Comparison of ENCODE assay signal across 13 cellular contexts in the genomic region with DNA sequence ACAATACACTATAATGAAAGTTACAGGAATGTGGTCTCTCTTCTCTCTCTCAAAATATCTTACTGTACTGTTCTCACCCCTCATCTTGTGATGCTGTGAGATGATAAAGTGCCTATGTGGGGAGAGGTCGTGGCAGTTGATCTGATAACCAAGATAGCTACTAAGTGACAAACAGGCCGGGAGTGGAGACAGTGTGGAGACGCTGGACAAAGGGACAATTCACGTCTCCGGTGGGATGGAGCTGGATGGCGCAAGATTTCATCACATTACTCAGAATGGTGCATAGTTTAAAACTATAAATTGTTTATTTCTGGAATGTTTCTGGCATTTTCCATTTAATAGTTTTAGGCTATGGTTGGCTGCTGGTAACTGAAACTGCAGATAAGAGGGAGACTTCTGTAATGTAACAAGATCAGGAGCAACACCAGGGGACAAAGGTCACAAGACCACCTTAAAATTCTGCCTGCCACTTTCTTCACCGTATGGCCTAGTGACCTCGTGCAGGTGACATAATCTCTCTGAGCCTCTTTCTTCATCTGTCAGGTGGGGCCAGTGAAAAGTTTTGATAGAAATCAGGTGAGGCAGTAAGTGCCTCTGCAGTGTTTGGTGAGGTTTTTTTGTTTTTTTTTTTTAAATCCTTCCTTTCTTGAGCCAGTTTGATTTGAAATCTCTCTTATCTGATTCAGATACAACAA. TPM values are rescaled to one million over a fixed set of nuclear protein-coding genes. Genes with fewer than 3 reads are reported as not detected.
A peak's percentile ranks its signal among the peaks of the same experiment; 100 is the strongest.
DNase-seq lines count a peak whose midpoint lies in the region; ATAC-seq and TF ChIP-seq lines count a peak whose summit lies in the region.
"Had no signal": no experiment of that assay in that cellular context is flagged by ENCODE, and none has a peak within 500 bp of the region (broad histone marks: within the 10 kb centered on the region; RNA-seq: fewer than 3 reads in every experiment).

No MANE protein-coding gene starts in this region.

- H3K9me3 ChIP-seq in cardiac muscle cell (ENCODE audit: low read depth) (no peaks in the 10 kb centered on the region), mesodermal cell (ENCODE audit: control insufficient read depth, low read length) (no peaks in the 10 kb centered on the region), upper lobe of right lung (no peaks in the 10 kb centered on the region), sigmoid colon (no peaks in the 10 kb centered on the region)
- H3K9me3 ChIP-seq: esophagus squamous epithelium, HAP-1 had no signal

- TF ChIP-seq POLR2A in sigmoid colon (IDR thresholded peaks at IDR 0.05): no peak

- H3K4me3 ChIP-seq in cardiac muscle cell: no peak overlapping the region
- no peak overlapping the region for H3K4me3 ChIP-seq in mesodermal cell (ENCODE audit: extremely low read depth, insufficient read depth, low read length, poor library complexity, severe bottlenecking)
- no peak overlapping the region for H3K4me3 ChIP-seq in upper lobe of right lung
- H3K4me3 ChIP-seq in sigmoid colon: no peak overlapping the region
- H3K4me3 ChIP-seq: esophagus squamous epithelium, HAP-1 had no signal

- DNase-seq in cardiac muscle cell (ENCODE audit: low read depth in 1 of 2, low spot score in 1 of 2) (peak in 1 of 2 donors; percentile 45), left ventricle myocardium superior (no peak), upper lobe of right lung (no peak), sigmoid colon (no peak), NOMO-1 (lab: John Stamatoyannopoulos, UW; ENCODE audit: unreplicated experiment in 2 of 2) (no peak)
- DNase-seq: amniotic stem cell; esophagus squamous epithelium; NCI-H1417 treated with DMSO at 0.1 percent for 48 hours; NK-92 treated with Interleukin-12 subunit alpha and Interleukin-12 subunit beta, amount 100 ng/mL, for 24 hours had no signal

- TF ChIP-seq EP300 in sigmoid colon (IDR thresholded peaks at IDR 0.05): no peak

- H3K27ac ChIP-seq in cardiac muscle cell (peak overlapping the region; percentile 74), angular gyrus (ENCODE audit: low read depth, low read length) (peak overlapping the region; percentile 59), mesodermal cell (ENCODE audit: low read depth, low read length, severe bottlenecking) (peak overlapping the region; percentile 98), upper lobe of right lung (peak overlapping the region; percentile 70), sigmoid colon (peak overlapping the region in 1 of 4 donors; percentile 63)

- H3K4me1 ChIP-seq in cardiac muscle cell (ENCODE audit: low read depth) (peaks cover 58% of the 10 kb centered on the region), mesodermal cell (ENCODE audit: control insufficient read depth, insufficient read depth, low read length, poor library complexity, severe bottlenecking) (peaks cover 74% of the 10 kb centered on the region), upper lobe of right lung (peaks cover 27% of the 10 kb centered on the region), sigmoid colon (peaks cover 0 to 36% (median 14%) of the 10 kb centered on the region in 4 donors)

- no peaks in the 10 kb centered on the region for H3K27me3 ChIP-seq in cardiac muscle cell
- H3K27me3 ChIP-seq in upper lobe of right lung: no peaks in the 10 kb centered on the region
- H3K27me3 ChIP-seq in sigmoid colon: no peaks in the 10 kb centered on the region
- H3K27me3 ChIP-seq: esophagus squamous epithelium had no signal

- ATAC-seq in left ventricle myocardium superior (no peak), upper lobe of right lung (peak; percentile 16), HG03280 (IDR thresholded peaks at IDR 0.05; ENCODE audit: unreplicated experiment) (no peak)

- no peak for TF ChIP-seq CTCF in cardiac muscle cell (IDR thresholded peaks at IDR 0.05; ENCODE audit: low read depth, low read length)
- TF ChIP-seq CTCF in upper lobe of right lung (IDR thresholded peaks at IDR 0.05): no peak
- TF ChIP-seq CTCF in sigmoid colon (IDR thresholded peaks at IDR 0.05): no peak

- intact Hi-C loops in left ventricle myocardium superior (cut with micrococcal nuclease): no loop called here
- intact Hi-C loops in upper lobe of right lung (cut with DNase I): no loop called here
- intact Hi-C loops in sigmoid colon (cut with DNase I): loop anchor here (5.0 kb wide), 1 partner anchor 119 kb away; a partner anchor contains a TSS

- H3K36me3 ChIP-seq in cardiac muscle cell (no peaks in the 10 kb centered on the region), mesodermal cell (ENCODE audit: control insufficient read depth, insufficient read depth, low read length) (peaks cover 8% of the 10 kb centered on the region), upper lobe of right lung (no peaks in the 10 kb centered on the region), sigmoid colon (no peaks in the 10 kb centered on the region)
- H3K36me3 ChIP-seq: HAP-1 had no signal

- 42 to 74% methylated on average over 3 to 4 of the region's 8 CpGs for WGBS in mesodermal cell (ENCODE audit: insufficient coverage in 2 of 2), 2 experiments
- WGBS in sigmoid colon, 2 donors: 69 to 79% methylated on average over 8 of the region's 8 CpGs

RNA-seq across cellular contexts. Expression of a gene that starts 54.4 kb away (rescaled TPM):
- total RNA-seq in cardiac muscle cell (0.63 and 1.3 TPM in 2 replicates), left ventricle myocardium superior (16.9 TPM), upper lobe of right lung (185 TPM), sigmoid colon (10 to 100 TPM; 17.8 to 33.2 (median 22.2) TPM)
- polyA plus RNA-seq in cardiac muscle cell (0.46 and 0.90 TPM in 2 replicates), sigmoid colon (100 to 1,000 TPM; 333 to 476 (median 455) TPM)
- polyA plus RNA-seq in mesodermal cell (2013, experiment 1 of 2): 5.2 TPM
- polyA plus RNA-seq in mesodermal cell (2013, experiment 2 of 2): 5.8 TPM
